15 cellular contexts compared by ENCODE assay signal in genomic region chr5:178576591-178577351, GRCh38. TPM values are rescaled to one million over a fixed set of nuclear protein-coding genes. Genes with fewer than 3 reads are reported as not detected.
DNase-seq lines count a peak whose midpoint lies in the region; FAIRE-seq and TF ChIP-seq lines count a peak whose summit lies in the region.
"Had no signal": no experiment of that assay in that cellular context is flagged by ENCODE, and none has a peak within 500 bp of the region (broad histone marks: within the 10 kb centered on the region; RNA-seq: fewer than 3 reads in every experiment).

No MANE protein-coding gene starts in this region.

- TF ChIP-seq RAD21 in H1 (IDR thresholded peaks at IDR 0.05 in 1 of 2, conservative IDR thresholded peaks at IDR 0.05 in 1 of 2; ENCODE audit: low read depth in 2 of 2, low read length in 2 of 2) = no peak

- H2BK12ac ChIP-seq in H1 (ENCODE audit: low read depth, low read length) = no peak overlapping the region

- no peak overlapping the region for H4K5ac ChIP-seq in H1 (ENCODE audit: insufficient read length, low read depth, low read length)

- TF ChIP-seq CTCF in H1 (IDR thresholded peaks at IDR 0.05; ENCODE audit: control extremely low read depth in 1 of 3, insufficient read depth in 1 of 3, low read depth in 1 of 3, low read length in 3 of 3) = no peak

- H4K8ac ChIP-seq in H1 (ENCODE audit: extremely low read depth, insufficient read depth, low read length) = peak overlapping the region; percentile 74; the same call in 1 of the 2 replicates

- peaks cover 50% of the 10 kb centered on the region for H3K27me3 Mint-ChIP-seq in activated naive CD4-positive, alpha-beta T cell treated with anti-CD3 and anti-CD28 coated beads for 36 hours (ENCODE audit: low read depth)

- H2AK5ac ChIP-seq in H1 (ENCODE audit: low read depth, low read length) = no peak overlapping the region

- H2BK5ac ChIP-seq in H1 (ENCODE audit: low read depth, low read length) = peak overlapping the region; percentile 24; the same call in 1 of the 2 replicates

- H3K56ac ChIP-seq in H1 (replicated peaks; ENCODE audit: insufficient read length, low read depth, low read length) = peak overlapping the region; percentile 70

- CTCF ChIA-PET in H1 (lab: Charles Lee; ENCODE audit: partially characterized antibody) = interaction anchor here (0.7 to 1.1 kb wide), 4 partner anchors 9 to 115 kb away, joined by 3 to 4 read pairs (median 3); no protein-coding TSS in a partner anchor
- CTCF ChIA-PET in activated naive CD4-positive, alpha-beta T cell treated with anti-CD3 and anti-CD28 coated beads for 36 hours (lab: Charles Lee) = no interaction called here

- H3K14ac ChIP-seq in H1 (ENCODE audit: insufficient read length) = no peak overlapping the region

- H3K4me1 ChIP-seq in ES-I3 (ENCODE audit: insufficient read depth, low read length) (peaks cover 13% of the 10 kb centered on the region), H1 (replicated peaks in 1 of 4; ENCODE audit: control insufficient read depth in 3 of 4, insufficient read depth in 4 of 4, low read length in 3 of 4) (peaks cover 0 to 11% (median 4%) of the 10 kb centered on the region in 4 experiments; a peak in 4 of 7 replicates)

- H3K27ac ChIP-seq in H1 (ENCODE audit: low read depth, low read length) = no peak overlapping the region
- H3K27ac ChIP-seq: tibial nerve had no signal

- intact Hi-C loops in activated naive CD4-positive, alpha-beta T cell treated with anti-CD3 and anti-CD28 coated beads for 36 hours (cut with micrococcal nuclease) = no loop called here

- WGBS in H1 (ENCODE audit: extremely low coverage in 1 of 2, insufficient coverage in 1 of 2, insufficient read length in 1 of 2, insufficient replicate concordance in 2 of 2, low coverage in 1 of 2, low lambda C conversion rate in 2 of 2, missing lambda C conversion rate in 1 of 2), 2 experiments = 4% methylated on average over 59 of the region's 92 CpGs; no CpG with 5 or more reads in 1 of the 2 experiments

- H3K36me3 Mint-ChIP-seq in activated naive CD4-positive, alpha-beta T cell treated with anti-CD3 and anti-CD28 coated beads for 36 hours (ENCODE audit: low read depth) = no peaks in the 10 kb centered on the region

- H3K4me3 Mint-ChIP-seq in activated naive CD4-positive, alpha-beta T cell treated with anti-CD3 and anti-CD28 coated beads for 36 hours = no peak overlapping the region

- H3K4ac ChIP-seq in H1 (replicated peaks; ENCODE audit: insufficient read length, low read depth, low read length) = no peak overlapping the region

- H3K23ac ChIP-seq in H1 (ENCODE audit: insufficient read length) = no peak overlapping the region

- H2BK120ac ChIP-seq in H1 (replicated peaks; ENCODE audit: low read depth, low read length) = no peak overlapping the region

- H2AFZ ChIP-seq in H1 (ENCODE audit: low read length) = 0 out of 2 replicates have a peak overlapping the region, but pooled peaks have one; percentile 85

- peak overlapping the region; percentile 90 to 97 for H3K4me2 ChIP-seq in H1 (ENCODE audit: insufficient read depth in 1 of 2, low read depth in 2 of 2, low read length in 2 of 2)

- peak overlapping the region; percentile 72; the same call in 1 of the 2 replicates for H2BK15ac ChIP-seq in H1 (ENCODE audit: low read length)

- H3K79me2 ChIP-seq in H1 (ENCODE audit: control insufficient read depth in 1 of 2, insufficient read depth in 2 of 2, low read length in 2 of 2) = no peaks in the 10 kb centered on the region

- H3K4me3 ChIP-seq in H1 (ENCODE audit: extremely low read depth in 1 of 4, insufficient read depth in 2 of 4, low read depth in 3 of 4, low read length in 4 of 4) = peak overlapping the region; percentile 57 to 74 (median 62)

- H3K9ac ChIP-seq in ES-I3 (ENCODE audit: low read depth, low read length) = peak overlapping the region; percentile 84
- peak overlapping the region in 3 of 4 experiments; percentile 29 to 85 (median 53); a peak in 4 of 7 replicates for H3K9ac ChIP-seq in H1 (replicated peaks in 1 of 4; ENCODE audit: extremely low read depth in 1 of 4, low read depth in 3 of 4, low read length in 3 of 4)

- DNase-seq in H1 (ENCODE audit: low read depth in 1 of 2, low spot score in 2 of 2) = peak in 1 of 2 experiments; percentile 76
- DNase-seq in iPS-NIHi11 (ENCODE audit: low spot score) = peak; percentile 87
- DNase-seq in retina = peak; percentile 79
- DNase-seq in NCI-H1092 treated with DMSO at 0.1 percent for 48 hours (lab: John Stamatoyannopoulos, UW) = no peak
- DNase-seq in NCI-H524 (lab: John Stamatoyannopoulos, UW) = no peak
- DNase-seq in activated naive CD4-positive, alpha-beta T cell treated with anti-CD3 and anti-CD28 coated beads for 36 hours = no peak
- no peak for DNase-seq in medulla oblongata (ENCODE audit: extremely low spot score)
- DNase-seq: activated CD4-positive, alpha-beta T cell treated with anti-CD3 and anti-CD28 coated beads for 4 hours; hippocampal formation; NCI-H345 had no signal

- peaks cover 6% of the 10 kb centered on the region; the same call in 1 of the 2 replicates for H3K9me3 ChIP-seq in ES-I3 (ENCODE audit: control insufficient read depth, insufficient read depth, low read length)
- peaks cover 4 to 5% of the 10 kb centered on the region in 2 experiments; a peak in 2 of 4 replicates for H3K9me3 ChIP-seq in H1 (ENCODE audit: insufficient read depth in 2 of 2, low read depth in 1 of 2, low read length in 1 of 2)

- H3K4me1 Mint-ChIP-seq in activated naive CD4-positive, alpha-beta T cell treated with anti-CD3 and anti-CD28 coated beads for 36 hours (ENCODE audit: low read depth) = no peaks in the 10 kb centered on the region

- no peak overlapping the region for H2BK20ac ChIP-seq in H1 (ENCODE audit: low read length)

- no peak for TF ChIP-seq POLR2A in H1 (IDR thresholded peaks at IDR 0.05; ENCODE audit: control extremely low read depth in 1 of 2, low read depth in 2 of 2, low read length in 2 of 2)

- H3K27ac Mint-ChIP-seq in activated naive CD4-positive, alpha-beta T cell treated with anti-CD3 and anti-CD28 coated beads for 36 hours = no peak overlapping the region
- H3K27ac Mint-ChIP-seq: activated T-helper 2 cell treated with anti-CD3 and anti-CD28 coated beads, Interferon-gamma antibody, Interleukin-2, Interleukin-4, amounts not matched to agents 10 μg/mL and 5 μg/mL and 100 μg/mL, durations not matched to agents 14 hours and 24 hours and 36 hours had no signal

- peaks cover 7% of the 10 kb centered on the region; the same call in 1 of the 2 replicates for H3K23me2 ChIP-seq in H1 (ENCODE audit: low read depth, low read length)

- POLR2A ChIA-PET in H1 (lab: Charles Lee; ENCODE audit: partially characterized antibody) = interaction anchor here (1.0 to 2.6 kb wide), 2 partner anchors 12 to 114 kb away, joined by 4 to 11 read pairs; partner anchors contain the start of gene COL23A1

- TF ChIP-seq EP300 in H1 (IDR thresholded peaks at IDR 0.05; ENCODE audit: borderline replicate concordance in 1 of 2, low read depth in 2 of 2, low read length in 2 of 2) = no peak

- H4K91ac ChIP-seq in H1 (replicated peaks; ENCODE audit: insufficient read length, low read length) = peak overlapping the region; percentile 83

- FAIRE-seq in H1 (lab: Jason Lieb, UNC) = no peak
- FAIRE-seq: endometrium had no signal

- H3K27me3 ChIP-seq in H1 (replicated peaks in 1 of 4; ENCODE audit: control insufficient read depth in 3 of 4, extremely low read depth in 1 of 4, insufficient read depth in 3 of 4, low read length in 3 of 4) = peaks cover 0 to 17% (median 11%) of the 10 kb centered on the region in 4 experiments; a peak in 6 of 7 replicates

- H3K36me3 ChIP-seq in ES-I3 (ENCODE audit: insufficient read depth, low read length) (peaks cover 6% of the 10 kb centered on the region), H1 (ENCODE audit: control insufficient read depth in 2 of 4, insufficient read depth in 4 of 4, low read length in 3 of 4) (no peaks in the 10 kb centered on the region)
- H3K36me3 ChIP-seq: tibial nerve had no signal

- H3K79me1 ChIP-seq in H1 (ENCODE audit: low read depth, low read length) = no peaks in the 10 kb centered on the region

- H4K20me1 ChIP-seq in H1 (replicated peaks in 1 of 2; ENCODE audit: control insufficient read depth in 1 of 2, insufficient read depth in 2 of 2, low read length in 2 of 2) = peaks cover 0 to 5% of the 10 kb centered on the region in 2 experiments

- H3K9me3 Mint-ChIP-seq in activated naive CD4-positive, alpha-beta T cell treated with anti-CD3 and anti-CD28 coated beads for 36 hours = peaks cover 6% of the 10 kb centered on the region
- H3K9me3 Mint-ChIP-seq: activated T-helper 2 cell treated with anti-CD3 and anti-CD28 coated beads, Interferon-gamma antibody, Interleukin-2, Interleukin-4, amounts not matched to agents 10 μg/mL and 5 μg/mL and 100 μg/mL, durations not matched to agents 14 hours and 24 hours and 36 hours had no signal

- H3K18ac ChIP-seq in H1 (ENCODE audit: extremely low read depth, low read length) = peak overlapping the region; percentile 78

TF ChIP-seq in H1, 55 proteins besides CTCF, POLR2A, EP300 and RAD21 (continues in another document):
- TF ChIP-seq RBBP5 (IDR thresholded peaks at IDR 0.05; ENCODE audit: borderline replicate concordance, low read depth, low read length) = peak; percentile 63; the same call in 1 of the 2 replicates
- TF ChIP-seq RNF2 (IDR thresholded peaks at IDR 0.05; ENCODE audit: borderline replicate concordance, low read depth, low read length, missing control alignments, poor library complexity, severe bottlenecking) = no peak

RNA-seq across cellular contexts. Expression of gene COL23A1, which starts 13.4 kb away (rescaled TPM):
- total RNA-seq in H1 (2021; fragmentation: NEBNext Ultra II Directional; extraction: Animal tissue kit (Norgen Biotek cat#: 25700)) = 4.7 and 5.9 TPM in 2 replicates
- polyA plus RNA-seq in H1 (2011; rRNA removed) = 3.1 and 3.4 TPM in 2 replicates
- polyA plus RNA-seq in H1 (2011; cell fraction: cytosol; rRNA removed) = 3.7 TPM
- 13.1 TPM for polyA plus RNA-seq in H1 (2011; cell fraction: nucleus; rRNA removed)
- 3.3 to 7.6 TPM (median 5.1 TPM) in 4 replicates for polyA plus RNA-seq in H1 (2012, experiment 1 of 2)
- polyA plus RNA-seq in H1 (2012, experiment 2 of 2) = 2.5 TPM
- 11.9 TPM for polyA plus RNA-seq in H1 (2013, experiment 1 of 2)
- polyA plus RNA-seq in H1 (2013, experiment 2 of 2) = 11.9 TPM
- polyA minus RNA-seq in H1 (2011; rRNA and poly(A)+ RNA removed) = 0.66 TPM in 2 replicates
- 3.5 TPM for polyA minus RNA-seq in H1 (2011; cell fraction: cytosol; rRNA and poly(A)+ RNA removed)
- 2.7 TPM for polyA minus RNA-seq in H1 (2011; cell fraction: nucleus; rRNA and poly(A)+ RNA removed)
- under 1 TPM in 1 of 2 experiments, not detected in 1; 0.07 TPM for total RNA-seq in activated naive CD4-positive, alpha-beta T cell treated with anti-CD3 and anti-CD28 coated beads for 36 hours
- total RNA-seq: activated T-helper 2 cell treated with anti-CD3 and anti-CD28 coated beads, Interferon-gamma antibody, Interleukin-2, Interleukin-4, amounts not matched to agents 10 μg/mL and 5 μg/mL and 100 μg/mL, durations not matched to agents 14 hours and 24 hours and 36 hours; T-helper 1 cell treated with Interleukin-12 subunit alpha and Interleukin-12 subunit beta and Interleukin-4 antibody, amounts not matched to agents 30 ng/mL and 1 ng/mL, for 36 hours had no signal

RNA-seq across cellular contexts. Expression of gene CLK4, which starts 50.1 kb away (rescaled TPM):
- total RNA-seq in H1 (2021; fragmentation: NEBNext Ultra II Directional; extraction: Animal tissue kit (Norgen Biotek cat#: 25700)) = 11.0 and 12.6 TPM in 2 replicates
- polyA plus RNA-seq in H1 (2011; rRNA removed) = 4.2 and 8.1 TPM in 2 replicates
- polyA plus RNA-seq in H1 (2011; cell fraction: cytosol; rRNA removed) = 9.4 TPM
- polyA plus RNA-seq in H1 (2011; cell fraction: nucleus; rRNA removed) = 9.1 TPM
- polyA plus RNA-seq in H1 (2012, experiment 1 of 2) = 9.2 to 18.8 TPM (median 11.7 TPM) in 4 replicates
- 0.52 TPM for polyA plus RNA-seq in H1 (2012, experiment 2 of 2)
- 10.7 TPM for polyA plus RNA-seq in H1 (2013, experiment 1 of 2)
- polyA plus RNA-seq in H1 (2013, experiment 2 of 2) = 9.1 TPM
- polyA minus RNA-seq in H1 (2011; rRNA and poly(A)+ RNA removed) = 17.7 and 27.7 TPM in 2 replicates
- polyA minus RNA-seq in H1 (2011; cell fraction: cytosol; rRNA and poly(A)+ RNA removed) = 6.9 TPM
- polyA minus RNA-seq in H1 (2011; cell fraction: nucleus; rRNA and poly(A)+ RNA removed) = 47.4 TPM
- total RNA-seq in activated naive CD4-positive, alpha-beta T cell treated with anti-CD3 and anti-CD28 coated beads for 36 hours = 10 to 100 TPM; 33.9 to 34.9 TPM

Comparison
In these comparisons a context has a peak if more than half of its experiments do, and no peak if none do; other contexts are left out.
1. DNase-seq: peak in iPS-NIHi11 (single experiment) and retina (single experiment); none in NCI-H1092 treated with DMSO at 0.1 percent for 48 hours (single experiment), NCI-H524 (0 of 2), activated naive CD4-positive, alpha-beta T cell treated with anti-CD3 and anti-CD28 coated beads for 36 hours (single experiment) and medulla oblongata (single experiment).